In the genomic region with DNA sequence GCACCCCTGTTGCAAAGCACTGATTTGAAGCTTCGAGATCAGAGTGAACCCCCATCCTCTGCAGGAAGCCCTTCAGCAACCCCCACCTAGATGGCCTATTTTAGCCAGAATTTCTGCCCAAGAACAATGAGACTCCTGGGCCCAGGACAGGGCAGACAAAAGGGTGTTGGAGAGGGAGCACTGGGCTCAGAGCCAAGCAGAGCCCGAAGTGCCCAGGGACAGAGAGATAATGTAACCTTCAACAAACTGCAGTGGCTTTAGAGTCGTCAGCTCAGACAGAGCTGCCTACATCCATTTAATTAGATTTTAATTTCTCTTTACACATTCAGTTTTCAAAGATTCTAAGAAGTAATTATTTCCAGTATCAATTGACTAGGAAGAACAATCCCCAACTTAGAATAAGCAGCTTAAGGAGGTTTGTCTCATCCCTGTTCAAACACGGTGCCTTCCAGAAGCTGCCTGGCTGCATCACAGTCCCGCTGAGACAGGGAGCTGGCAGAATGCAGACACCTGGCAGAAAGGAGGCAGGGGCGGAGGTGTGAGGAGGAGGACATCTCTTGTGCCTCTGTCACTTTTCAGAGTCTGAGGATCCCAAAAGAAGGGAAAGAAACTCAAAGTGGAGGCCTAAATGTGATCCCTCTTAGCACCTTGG, we compare ENCODE assay signal across 23 cellular contexts.
"Had no signal": no experiment of that assay in that cellular context is flagged by ENCODE, and none has a peak within 500 bp of the region (broad histone marks: within the 10 kb centered on the region; RNA-seq: fewer than 3 reads in every experiment).

No MANE protein-coding gene starts in this region.

- H3K27ac ChIP-seq: brain microvascular endothelial cell, gastrocnemius medialis, ovary, psoas muscle, sigmoid colon, stomach had no signal

- ATAC-seq: activated CD8-positive, alpha-beta T cell treated with anti-CD3 and anti-CD28 coated beads, Interleukin-2, amount 10 ng/mL, durations not matched to agents 7 days and 5 days; activated naive CD8-positive, alpha-beta T cell treated with anti-CD3 and anti-CD28 coated beads, Interleukin-2, amount 50 U/mL, for 24 hours; activated T-cell treated with anti-CD3 and anti-CD28 coated beads, Interleukin-2, amount 50 U/mL, for 4 hours; esophagus mucosa; gastrocnemius medialis; mucosa of descending colon; psoas muscle; stimulated activated effector memory CD8-positive, alpha-beta T cell treated with anti-CD3 and anti-CD28 coated beads, Interleukin-12 subunit alpha, Interleukin-12 subunit beta, amount 100 ng/mL, for 72 hours had no signal

- H3K4me3 ChIP-seq: gastrocnemius medialis, mucosa of descending colon, ovary, psoas muscle, sigmoid colon, stomach had no signal

- H3K4me1 ChIP-seq: gastrocnemius medialis, psoas muscle, sigmoid colon, stomach had no signal

- DNase-seq: activated CD4-positive, alpha-beta T cell treated with anti-CD3 and anti-CD28 coated beads, Interleukin-2, amount 10 ng/mL, durations not matched to agents 24 days and 14 days; activated CD4-positive, CD25-positive, alpha-beta regulatory T cell; activated CD8-positive, alpha-beta T cell treated with anti-CD3 and anti-CD28 coated beads, Interleukin-2, amount 10 ng/mL, durations not matched to agents 7 days and 5 days; activated naive CD4-positive, alpha-beta T cell treated with anti-CD3 and anti-CD28 coated beads for 36 hours; activated naive CD8-positive, alpha-beta T cell treated with anti-CD3 and anti-CD28 coated beads, Interleukin-2, amount 50 U/mL, for 24 hours; activated T-cell treated with anti-CD3 and anti-CD28 coated beads, Interleukin-2, amount 50 U/mL, for 4 hours; brain microvascular endothelial cell; cerebellar nuclear complex; effector CD4-positive, alpha-beta T cell; gastrocnemius medialis; immature natural killer cell; kidney glomerular epithelial cell; mesenchymal stem cell; mucosa of descending colon; naive B cell; ovary; psoas muscle; sigmoid colon; stimulated activated CD4-positive, alpha-beta T cell treated with anti-CD3 and anti-CD28 coated beads, Interleukin-4, amount 100 ng/mL, for 24 hours; stomach; T-helper 9 cell had no signal

- H3K9me3 ChIP-seq: gastrocnemius medialis, mucosa of descending colon, ovary, psoas muscle, sigmoid colon had no signal

- H3K27me3 ChIP-seq: brain microvascular endothelial cell, gastrocnemius medialis, ovary, sigmoid colon, stomach had no signal
